In genomic region chr7:54810401-54810800, GRCh38 we compare ENCODE assay signal across 16 cellular contexts.
"Had no signal": no experiment of that assay in that cellular context is flagged by ENCODE, and none has a peak within 500 bp of the region (broad histone marks: within the 10 kb centered on the region; RNA-seq: fewer than 3 reads in every experiment).

No MANE protein-coding gene starts in this region.

- DNase-seq: activated B cell treated with CpG ODN at 0.5 μM for 24 hours; activated CD4-positive, alpha-beta T cell treated with anti-CD3 and anti-CD28 coated beads, Interleukin-2, amount 10 ng/mL, durations not matched to agents 7 days and 5 days; activated CD8-positive, alpha-beta memory T cell treated with anti-CD3 and anti-CD28 coated beads, Interleukin-2, amount 50 U/mL, for 48 hours; activated naive CD8-positive, alpha-beta T cell treated with anti-CD3 and anti-CD28 coated beads for 36 hours; activated T-cell treated with anti-CD3 and anti-CD28 coated beads, Interleukin-2, amount 50 U/mL, for 72 hours; amygdala; cerebellar nuclear complex; effector memory CD4-positive, alpha-beta T cell; mesendoderm; nucleus accumbens; small intestine; trophoblast cell had no signal

- H3K4me3 ChIP-seq: hepatocyte, right atrium auricular region, suprapubic skin had no signal

- H3K9me3 ChIP-seq: right atrium auricular region, suprapubic skin had no signal

- H3K36me3 ChIP-seq: right atrium auricular region, suprapubic skin had no signal

- H3K27me3 ChIP-seq: hepatocyte, right atrium auricular region, suprapubic skin had no signal

- H3K27ac ChIP-seq: hepatocyte, right atrium auricular region, suprapubic skin had no signal

- ATAC-seq: activated T-cell treated with anti-CD3 and anti-CD28 coated beads, Interleukin-2, amount 50 U/mL, for 72 hours; natural killer cell treated with Interleukin-12 subunit alpha and Interleukin-12 subunit beta and Interleukin-15 and Interleukin-18, amount 100 ng/mL, for 72 hours had no signal
